Comparison of ENCODE assay signal across 1 cellular context in genomic region chr14:81533212-81533535, GRCh38.
TF ChIP-seq lines count a peak whose summit lies in the region.

No MANE protein-coding gene starts in this region.

TF ChIP-seq in A549, 52 proteins besides CTCF, POLR2A, EP300 and RAD21 (continued from another document):
- TF ChIP-seq ESRRA (IDR thresholded peaks at IDR 0.05; ENCODE audit: borderline replicate concordance, low read length) = no peak
- no peak for TF ChIP-seq EHMT2 (IDR thresholded peaks at IDR 0.05; ENCODE audit: low read depth)
- TF ChIP-seq ZFP36 (IDR thresholded peaks at IDR 0.05; ENCODE audit: borderline replicate concordance, partially characterized antibody) = no peak
- TF ChIP-seq ATOH8 (CRISPR knock-in tag; IDR thresholded peaks at IDR 0.05; ENCODE audit: low read depth) = no peak
- no peak for TF ChIP-seq BHLHE40 (IDR thresholded peaks at IDR 0.05; ENCODE audit: low read depth, low read length)
- TF ChIP-seq FOXS1 (CRISPR knock-in tag; IDR thresholded peaks at IDR 0.05) = no peak
- TF ChIP-seq RCOR1 (IDR thresholded peaks at IDR 0.05; ENCODE audit: low read depth, low read length) = no peak
- TF ChIP-seq NPAS2 (CRISPR knock-in tag; IDR thresholded peaks at IDR 0.05; ENCODE audit: borderline replicate concordance) = no peak
- TF ChIP-seq PHF8 (IDR thresholded peaks at IDR 0.05; ENCODE audit: borderline replicate concordance, low read depth) = no peak
